8 cellular contexts compared by ENCODE assay signal in the genomic region with DNA sequence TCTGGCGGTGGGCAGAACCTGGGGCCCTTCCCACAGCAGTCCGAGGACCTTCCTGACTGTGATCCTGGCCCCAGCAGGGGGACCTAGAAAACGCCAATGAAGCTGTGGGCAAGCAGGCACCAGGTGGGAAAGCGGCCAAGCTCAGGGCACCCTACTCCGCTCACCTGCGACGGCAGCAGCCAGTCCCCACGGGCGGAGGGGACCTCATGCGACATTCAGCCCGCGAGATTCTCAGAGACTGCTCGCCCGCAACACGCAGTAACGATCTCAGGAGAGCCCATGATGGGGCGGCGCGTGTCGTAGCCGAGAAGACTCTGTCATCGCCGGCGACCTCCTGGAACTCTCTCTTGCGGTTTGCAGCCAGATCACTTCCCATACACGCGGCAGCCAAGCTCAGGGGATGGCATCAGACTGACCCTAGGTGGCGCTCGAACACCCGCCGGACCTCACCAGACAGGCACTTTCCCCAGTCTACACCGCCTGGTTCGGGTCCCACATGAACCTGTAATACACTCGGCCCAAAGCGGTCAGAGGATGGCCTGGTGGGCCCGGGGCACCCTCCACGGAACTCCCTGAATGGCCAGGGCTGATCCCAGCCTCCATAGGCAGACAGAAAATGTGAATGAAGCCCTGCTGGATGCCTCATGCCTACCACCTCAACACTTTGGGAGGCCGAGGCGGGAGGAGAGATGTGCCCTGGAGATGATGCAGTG.
A peak's percentile ranks its signal among the peaks of the same experiment; 100 is the strongest.
DNase-seq lines count a peak whose midpoint lies in the region.

No MANE protein-coding gene starts in this region.

- H3K27me3 ChIP-seq in HUES48 (ENCODE audit: control insufficient read depth, insufficient read depth, low read length): no peaks in the 10 kb centered on the region; the same call in 1 of the 2 replicates

- DNase-seq in ELF-1 (ENCODE audit: low read depth, low spot score) (peak; percentile 95), RPMI8226 (peak; percentile 86), activated gamma-delta T cell treated with Interleukin-2 at 50 U/mL for 16 hours (peak; percentile 83), globus pallidus (ENCODE audit: low spot score) (peak; percentile 58), nucleus accumbens (lab: John Stamatoyannopoulos, UW) (peak in 50 of 56 donors; percentile 9 to 85 (median 45)), stromal cell of bone marrow (ENCODE audit: low read depth) (peak; percentile 51), OCI-M2 (lab: John Stamatoyannopoulos, UW; ENCODE audit: unreplicated experiment) (no peak)

- peak overlapping the region; percentile 43; the same call in 1 of the 2 replicates for H3K9ac ChIP-seq in HUES48 (ENCODE audit: low read depth, low read length)

- H3K27ac ChIP-seq in HUES48 (ENCODE audit: low read depth, low read length): no peak overlapping the region

- H3K9me3 ChIP-seq in HUES48 (ENCODE audit: control insufficient read depth, insufficient read depth, low read length): no peaks in the 10 kb centered on the region

- peak overlapping the region; percentile 57 for H3K4me3 ChIP-seq in HUES48 (ENCODE audit: low read depth, low read length)

- no peaks in the 10 kb centered on the region for H3K36me3 ChIP-seq in HUES48 (ENCODE audit: control insufficient read depth, insufficient read depth, low read length)

- H3K4me1 ChIP-seq in HUES48 (ENCODE audit: control insufficient read depth, insufficient read depth, low read length): no peaks in the 10 kb centered on the region
